ENCODE assay signal across 13 cellular contexts in the genomic region with DNA sequence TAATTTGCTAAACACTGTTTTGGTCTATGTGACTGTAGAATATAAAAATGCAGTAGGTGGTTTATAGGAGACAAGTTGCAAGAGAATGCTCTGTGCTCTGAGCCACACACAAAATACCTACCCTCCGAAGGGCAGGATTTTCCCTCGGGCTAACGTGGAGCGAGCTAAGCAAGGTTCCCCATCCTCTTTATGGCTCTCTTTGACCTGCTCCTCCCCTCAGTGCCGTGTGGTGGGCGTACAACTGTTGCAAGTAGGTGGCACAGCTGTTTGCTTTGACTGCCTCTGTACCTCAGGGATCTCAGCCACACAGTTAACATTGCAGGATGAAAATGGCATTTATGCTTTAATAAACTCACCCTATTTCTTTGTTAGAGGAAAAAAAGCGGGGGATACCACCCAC.
"Had no signal": no experiment of that assay in that cellular context is flagged by ENCODE, and none has a peak within 500 bp of the region (broad histone marks: within the 10 kb centered on the region; RNA-seq: fewer than 3 reads in every experiment).

No MANE protein-coding gene starts in this region.

- H3K36me3 ChIP-seq: gastrocnemius medialis, neutrophil, transverse colon had no signal

- H3K4me3 ChIP-seq: dorsolateral prefrontal cortex, gastrocnemius medialis, transverse colon had no signal

- H3K9me3 ChIP-seq: gastrocnemius medialis, neutrophil, transverse colon had no signal

- H3K27ac ChIP-seq: dorsolateral prefrontal cortex, gastrocnemius medialis, neutrophil, transverse colon had no signal

- H3K27me3 ChIP-seq: dorsolateral prefrontal cortex, gastrocnemius medialis, neutrophil, transverse colon had no signal

- DNase-seq: activated CD4-positive, CD25-positive, alpha-beta regulatory T cell treated with anti-CD3 and anti-CD28 coated beads, Interleukin-2, amount 50 U/mL, for 72 hours; activated CD8-positive, alpha-beta memory T cell treated with anti-CD3 and anti-CD28 coated beads, Interleukin-2, amount 10 ng/mL, durations not matched to agents 7 days and 5 days; activated effector memory CD4-positive, alpha-beta T cell treated with Interleukin-2 at 50 U/mL for 16 hours; activated naive CD4-positive, alpha-beta T cell treated with anti-CD3 and anti-CD28 coated beads, Interleukin-2, amount 50 U/mL, for 16 hours; activated T-cell treated with anti-CD3 and anti-CD28 coated beads, Interleukin-2, amount 50 U/mL, for 1 hour; erythroblast; gastrocnemius medialis; left colon; naive thymus-derived CD4-positive, alpha-beta T cell; stimulated activated CD4-positive, alpha-beta T cell treated with anti-CD3 and anti-CD28 coated beads, Interleukin-12 subunit alpha, Interleukin-12 subunit beta, amount 100 ng/mL, for 4 hours; transverse colon had no signal

- H3K4me1 ChIP-seq: gastrocnemius medialis, transverse colon had no signal
